Comparison of ENCODE assay signal across 17 cellular contexts in genomic region chr10:60446070-60446833, GRCh38. TPM values are rescaled to one million over a fixed set of nuclear protein-coding genes. Genes with fewer than 3 reads are reported as not detected.
A peak's percentile ranks its signal among the peaks of the same experiment; 100 is the strongest.
DNase-seq lines count a peak whose midpoint lies in the region; ATAC-seq and TF ChIP-seq lines count a peak whose summit lies in the region.
"Had no signal": no experiment of that assay in that cellular context is flagged by ENCODE, and none has a peak within 500 bp of the region (broad histone marks: within the 10 kb centered on the region; RNA-seq: fewer than 3 reads in every experiment).

No MANE protein-coding gene starts in this region.

- H4K20me1 ChIP-seq in neural cell (ENCODE audit: insufficient read depth) (no peaks in the 10 kb centered on the region), MM.1S (ENCODE audit: insufficient read depth, low read length) (no peaks in the 10 kb centered on the region)

- no peak for ATAC-seq in GM18861 (IDR thresholded peaks at IDR 0.05; ENCODE audit: unreplicated experiment)
- ATAC-seq: activated T-cell treated with anti-CD3 and anti-CD28 coated beads, Interleukin-2, amount 50 U/mL, for 4 hours had no signal

- H3K4me1 ChIP-seq in ACC112 (ENCODE audit: control insufficient read depth, insufficient read depth, low read length, unreplicated experiment) (peaks cover 24% of the 10 kb centered on the region), MM.1S (ENCODE audit: low read length) (no peaks in the 10 kb centered on the region)

- H3K79me2 ChIP-seq in ACC112 (ENCODE audit: control insufficient read depth, insufficient read depth, low read length, unreplicated experiment): no peaks in the 10 kb centered on the region
- H3K79me2 ChIP-seq in neural cell (replicated peaks; ENCODE audit: insufficient read depth, low read length): peaks cover 13% of the 10 kb centered on the region
- H3K79me2 ChIP-seq in MM.1S (ENCODE audit: low read length): no peaks in the 10 kb centered on the region

- H3K27ac ChIP-seq in ACC112 (ENCODE audit: low read depth, low read length) (no peak overlapping the region), neural cell (ENCODE audit: low read length) (peak overlapping the region; percentile 74), MM.1S (ENCODE audit: low read length) (no peak overlapping the region), WERI-Rb-1 (no peak overlapping the region)

- no peak for TF ChIP-seq RAD21 in neural cell (conservative IDR thresholded peaks at IDR 0.05)

- DNase-seq in NCI-H226: peak; percentile 40
- peak; percentile 69 for DNase-seq in choroid plexus epithelial cell (ENCODE audit: low read depth)
- no peak for DNase-seq in DMS153 treated with DMSO at 0.1 percent for 48 hours (lab: John Stamatoyannopoulos, UW; ENCODE audit: unreplicated experiment)
- DNase-seq in MM.1S: no peak
- no peak for DNase-seq in WERI-Rb-1
- DNase-seq: activated CD4-positive, alpha-beta T cell treated with anti-CD3 and anti-CD28 coated beads for 36 hours; activated T-cell treated with anti-CD3 and anti-CD28 coated beads, Interleukin-2, amount 50 U/mL, for 4 hours; GOT3; kidney; NCI-H1694; NCI-H510A; posterior cingulate gyrus had no signal

- H3K27me3 ChIP-seq in ACC112 (ENCODE audit: insufficient read depth, low read length): no peaks in the 10 kb centered on the region
- H3K27me3 ChIP-seq in neural cell (ENCODE audit: insufficient read depth, low read depth, low read length): no peaks in the 10 kb centered on the region
- H3K27me3 ChIP-seq in MM.1S (replicated peaks; ENCODE audit: insufficient read depth, low read length): no peaks in the 10 kb centered on the region
- no peaks in the 10 kb centered on the region for H3K27me3 ChIP-seq in WERI-Rb-1 (ENCODE audit: insufficient read depth, low read depth, severe bottlenecking)
- H3K27me3 ChIP-seq: esophagus muscularis mucosa, heart left ventricle had no signal

- H3K9ac ChIP-seq in neural cell (ENCODE audit: low read length) (peak overlapping the region; percentile 43), MM.1S (ENCODE audit: low read length) (no peak overlapping the region)

- TF ChIP-seq EP300 in neural cell (conservative IDR thresholded peaks at IDR 0.05; ENCODE audit: poor library complexity, severe bottlenecking): no peak

- H3K4me2 ChIP-seq in neural cell (ENCODE audit: low read length): peak overlapping the region; percentile 8
- H3K4me2 ChIP-seq in MM.1S (ENCODE audit: low read depth, low read length): no peak overlapping the region

- H3F3A ChIP-seq in neural cell (ENCODE audit: insufficient read depth, low read length, poor library complexity, severe bottlenecking) (peaks cover 2% of the 10 kb centered on the region), MM.1S (ENCODE audit: insufficient read depth, low read length) (no peaks in the 10 kb centered on the region)

- H3K36me3 ChIP-seq in ACC112 (ENCODE audit: insufficient read depth, low read length): no peaks in the 10 kb centered on the region
- no peaks in the 10 kb centered on the region for H3K36me3 ChIP-seq in neural cell (ENCODE audit: insufficient read depth, low read length)
- no peaks in the 10 kb centered on the region for H3K36me3 ChIP-seq in MM.1S (replicated peaks; ENCODE audit: insufficient read depth, low read length)
- H3K36me3 ChIP-seq in WERI-Rb-1: no peaks in the 10 kb centered on the region
- H3K36me3 ChIP-seq: esophagus muscularis mucosa, heart left ventricle had no signal

- H3K4me3 ChIP-seq in ACC112 (ENCODE audit: low read depth, low read length) (no peak overlapping the region), choroid plexus epithelial cell (ENCODE audit: low read depth, low read length) (no peak overlapping the region), neural cell (ENCODE audit: low read length) (peak overlapping the region; percentile 36), MM.1S (ENCODE audit: low read length) (no peak overlapping the region), WERI-Rb-1 (ENCODE audit: low read depth, low read length) (no peak overlapping the region)
- H3K4me3 ChIP-seq: esophagus muscularis mucosa, heart left ventricle had no signal

- H2AFZ ChIP-seq in ACC112 (ENCODE audit: low read length, unreplicated experiment): peak overlapping the region; percentile 36
- H2AFZ ChIP-seq in neural cell (ENCODE audit: low read depth, low read length): no peak overlapping the region
- H2AFZ ChIP-seq in MM.1S (ENCODE audit: low read length): no peak overlapping the region

- H3K9me3 ChIP-seq in neural cell (ENCODE audit: low read length) (no peaks in the 10 kb centered on the region), MM.1S (replicated peaks; ENCODE audit: insufficient read depth, low read length) (no peaks in the 10 kb centered on the region), WERI-Rb-1 (ENCODE audit: severe bottlenecking) (no peaks in the 10 kb centered on the region)
- H3K9me3 ChIP-seq: esophagus muscularis mucosa, heart left ventricle had no signal

- no peak for TF ChIP-seq CTCF in choroid plexus epithelial cell (conservative IDR thresholded peaks at IDR 0.05; ENCODE audit: low read depth, low read length)
- TF ChIP-seq CTCF in neural cell (IDR thresholded peaks at IDR 0.05; ENCODE audit: poor library complexity, severe bottlenecking): no peak
- no peak for TF ChIP-seq CTCF in MM.1S (IDR thresholded peaks at IDR 0.05; ENCODE audit: low read length)
- TF ChIP-seq CTCF in WERI-Rb-1 (IDR thresholded peaks at IDR 0.05; ENCODE audit: low read depth, low read length): no peak

- H3K9me2 ChIP-seq in neural cell (ENCODE audit: insufficient read depth, low read length) (no peaks in the 10 kb centered on the region), MM.1S (replicated peaks; ENCODE audit: insufficient read depth, low read length) (no peaks in the 10 kb centered on the region)

TF ChIP-seq in neural cell, 6 proteins besides CTCF, POLR2A, EP300 and RAD21:
- no peak for TF ChIP-seq SMC3 (conservative IDR thresholded peaks at IDR 0.05; ENCODE audit: poor library complexity)
- TF ChIP-seq MXI1 (conservative IDR thresholded peaks at IDR 0.05; ENCODE audit: poor library complexity, severe bottlenecking): no peak
- TF ChIP-seq REST (IDR thresholded peaks at IDR 0.05; ENCODE audit: borderline replicate concordance): no peak
- no peak for TF ChIP-seq EZH2 (IDR thresholded peaks at IDR 0.05; ENCODE audit: borderline replicate concordance, insufficient read depth, low read length, poor library complexity, severe bottlenecking)
- no peak for TF ChIP-seq TAF1 (IDR thresholded peaks at IDR 0.05; ENCODE audit: low read depth)
- TF ChIP-seq POLR2AphosphoS5 (IDR thresholded peaks at IDR 0.05): no peak

RNA-seq across cellular contexts. Expression of gene ANK3, which starts 56.6 kb away (rescaled TPM):
- polyA plus RNA-seq in neural cell: 93.0 and 114 TPM in 2 replicates
- 813 and 1,112 TPM in 2 replicates for polyA minus RNA-seq in neural cell

Comparison
In these comparisons a context has a peak if more than half of its experiments do, and no peak if none do; other contexts are left out.
1. DNase-seq: peak in NCI-H226 (single experiment) and choroid plexus epithelial cell (single experiment); none in DMS153 treated with DMSO at 0.1 percent for 48 hours (single experiment), MM.1S (single experiment) and WERI-Rb-1 (single experiment).